Comparison of ENCODE assay signal across 25 cellular contexts in the genomic region with DNA sequence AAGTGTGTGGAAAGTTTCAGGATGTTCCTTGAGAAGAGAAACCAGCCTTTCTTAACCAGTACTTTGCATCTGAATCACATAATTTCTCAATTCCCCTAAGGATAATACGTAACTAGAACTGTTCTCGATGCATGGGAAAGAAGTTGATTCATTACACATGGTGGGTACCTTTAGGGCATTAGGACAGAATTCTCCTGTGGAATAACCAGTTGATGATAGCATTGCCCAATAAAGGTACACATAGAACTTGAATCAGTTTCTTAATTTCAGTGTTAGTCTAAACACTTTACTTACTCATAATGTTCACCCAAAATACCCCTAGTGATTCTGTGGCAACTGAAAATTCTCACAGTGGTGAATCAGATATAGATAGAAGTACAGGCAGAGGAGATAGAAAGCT.
A peak's percentile ranks its signal among the peaks of the same experiment; 100 is the strongest.
DNase-seq lines count a peak whose midpoint lies in the region; ATAC-seq and TF ChIP-seq lines count a peak whose summit lies in the region.
"Had no signal": no experiment of that assay in that cellular context is flagged by ENCODE, and none has a peak within 500 bp of the region (broad histone marks: within the 10 kb centered on the region; RNA-seq: fewer than 3 reads in every experiment).

No MANE protein-coding gene starts in this region.

- no peak overlapping the region for H3K27ac Mint-ChIP-seq in activated naive CD8-positive, alpha-beta T cell treated with anti-CD3 and anti-CD28 coated beads for 36 hours
- H3K27ac Mint-ChIP-seq: activated CD8-positive, alpha-beta T cell treated with anti-CD3 and anti-CD28 coated beads for 36 hours; activated naive CD4-positive, alpha-beta T cell treated with anti-CD3 and anti-CD28 coated beads, Interleukin-2, amount 50 U/mL, for 72 hours; CD14-positive monocyte; stimulated activated memory B cell treated with anti-CD40 and anti-IgM and Interleukin-4, amounts not matched to agents 10 μg/mL and 1 μg/mL and 100 μg/mL, for 72 hours; T-helper 17 cell had no signal

- H3K36me3 ChIP-seq in right atrium auricular region, result no peaks in the 10 kb centered on the region
- H3K36me3 ChIP-seq: SJCRH30 had no signal

- no peak for DNase-seq in Right ventricle myocardium inferior (ENCODE audit: missing footprints)
- no peak for DNase-seq in right atrium auricular region (ENCODE audit: low spot score)
- DNase-seq in M059J (ENCODE audit: low read depth), result peak; percentile 51
- DNase-seq in epithelial cell of esophagus (ENCODE audit: low read depth), result peak; percentile 98
- peak; percentile 15 for DNase-seq in renal cortical epithelial cell (ENCODE audit: low read depth)
- DNase-seq in NOMO-1 treated with DMSO at 0.1 percent for 48 hours (lab: John Stamatoyannopoulos, UW; ENCODE audit: unreplicated experiment), result no peak
- DNase-seq in activated naive CD8-positive, alpha-beta T cell treated with anti-CD3 and anti-CD28 coated beads for 36 hours, result no peak
- no peak for DNase-seq in HT-29 (ENCODE audit: low spot score)
- DNase-seq: 8988T; activated CD8-positive, alpha-beta T cell treated with anti-CD3 and anti-CD28 coated beads for 36 hours; activated T-cell treated with anti-CD3 and anti-CD28 coated beads, Interleukin-2, amount 50 U/mL, for 48 hours; DMS 273 treated with DMSO at 0.1 percent for 48 hours; GF-D8; NCI-H1048; NCI-H2029 treated with DMSO at 0.1 percent for 48 hours; NCI-H446; SJCRH30; T-helper 17 cell; trophoblast cell had no signal

- no peak for TF ChIP-seq CTCF in right atrium auricular region (IDR thresholded peaks at IDR 0.05)
- no peak for TF ChIP-seq CTCF in epithelial cell of esophagus (IDR thresholded peaks at IDR 0.05; ENCODE audit: insufficient read depth, low read depth, low read length, missing control alignments)

- no peak overlapping the region for H3K4me3 ChIP-seq in right atrium auricular region
- H3K4me3 ChIP-seq in epithelial cell of esophagus (ENCODE audit: low read length), result no peak overlapping the region
- H3K4me3 ChIP-seq: K562, SJCRH30 had no signal

- peaks cover 0 to 5% of the 10 kb centered on the region in 2 donors for H3K4me1 ChIP-seq in right atrium auricular region

- no peaks in the 10 kb centered on the region for H3K36me3 Mint-ChIP-seq in activated naive CD8-positive, alpha-beta T cell treated with anti-CD3 and anti-CD28 coated beads for 36 hours
- H3K36me3 Mint-ChIP-seq: activated naive CD4-positive, alpha-beta T cell treated with anti-CD3 and anti-CD28 coated beads, Interleukin-2, amount 50 U/mL, for 72 hours; CD14-positive monocyte; stimulated activated memory B cell treated with anti-CD40 and anti-IgM and Interleukin-4, amounts not matched to agents 10 μg/mL and 1 μg/mL and 100 μg/mL, for 72 hours had no signal

- H3K27me3 ChIP-seq in right atrium auricular region, result no peaks in the 10 kb centered on the region
- H3K27me3 ChIP-seq: SJCRH30 had no signal

- peaks cover 1% of the 10 kb centered on the region for H3K9me3 Mint-ChIP-seq in activated naive CD8-positive, alpha-beta T cell treated with anti-CD3 and anti-CD28 coated beads for 36 hours
- H3K9me3 Mint-ChIP-seq: neural crest cell had no signal

- H3K9me3 ChIP-seq in right atrium auricular region, result no peaks in the 10 kb centered on the region
- H3K9me3 ChIP-seq: SJCRH30 had no signal

- ATAC-seq in Right ventricle myocardium inferior, result peak; percentile 49
- ATAC-seq: activated CD8-positive, alpha-beta T cell treated with anti-CD3 and anti-CD28 coated beads for 36 hours; activated naive CD4-positive, alpha-beta T cell treated with anti-CD3 and anti-CD28 coated beads, Interleukin-2, amount 50 U/mL, for 72 hours; K562; stimulated activated memory B cell treated with anti-CD40 and anti-IgM and Interleukin-4, amounts not matched to agents 10 μg/mL and 1 μg/mL and 100 μg/mL, for 72 hours; T-helper 17 cell had no signal

- H3K4me3 Mint-ChIP-seq in activated naive CD8-positive, alpha-beta T cell treated with anti-CD3 and anti-CD28 coated beads for 36 hours, result no peak overlapping the region
- H3K4me3 Mint-ChIP-seq: activated CD8-positive, alpha-beta T cell treated with anti-CD3 and anti-CD28 coated beads for 36 hours; CD14-positive monocyte; neural crest cell; stimulated activated memory B cell treated with anti-CD40 and anti-IgM and Interleukin-4, amounts not matched to agents 10 μg/mL and 1 μg/mL and 100 μg/mL, for 72 hours; T-helper 17 cell had no signal

- intact Hi-C loops in Right ventricle myocardium inferior (cut with DNase I), result no loop called here

- peaks cover 3% of the 10 kb centered on the region for H3K4me1 Mint-ChIP-seq in activated naive CD8-positive, alpha-beta T cell treated with anti-CD3 and anti-CD28 coated beads for 36 hours
- H3K4me1 Mint-ChIP-seq: CD14-positive monocyte; stimulated activated memory B cell treated with anti-CD40 and anti-IgM and Interleukin-4, amounts not matched to agents 10 μg/mL and 1 μg/mL and 100 μg/mL, for 72 hours; T-helper 17 cell had no signal

- H3K27ac ChIP-seq in right atrium auricular region, result no peak overlapping the region
- H3K27ac ChIP-seq: HL-60, SJCRH30 had no signal

- H3K27me3 Mint-ChIP-seq in activated naive CD8-positive, alpha-beta T cell treated with anti-CD3 and anti-CD28 coated beads for 36 hours, result no peaks in the 10 kb centered on the region
- H3K27me3 Mint-ChIP-seq: activated CD8-positive, alpha-beta T cell treated with anti-CD3 and anti-CD28 coated beads for 36 hours; stimulated activated memory B cell treated with anti-CD40 and anti-IgM and Interleukin-4, amounts not matched to agents 10 μg/mL and 1 μg/mL and 100 μg/mL, for 72 hours; T-helper 17 cell had no signal

Comparison
In these comparisons a context has a peak if more than half of its experiments do, and no peak if none do; other contexts are left out.
1. DNase-seq: peak in M059J (single experiment), epithelial cell of esophagus (single experiment) and renal cortical epithelial cell (single experiment); none in Right ventricle myocardium inferior (single experiment), right atrium auricular region (single experiment), NOMO-1 treated with DMSO at 0.1 percent for 48 hours (single experiment), activated naive CD8-positive, alpha-beta T cell treated with anti-CD3 and anti-CD28 coated beads for 36 hours (single experiment) and HT-29 (single experiment).